ENCODE assay signal across 25 cellular contexts in the genomic region with DNA sequence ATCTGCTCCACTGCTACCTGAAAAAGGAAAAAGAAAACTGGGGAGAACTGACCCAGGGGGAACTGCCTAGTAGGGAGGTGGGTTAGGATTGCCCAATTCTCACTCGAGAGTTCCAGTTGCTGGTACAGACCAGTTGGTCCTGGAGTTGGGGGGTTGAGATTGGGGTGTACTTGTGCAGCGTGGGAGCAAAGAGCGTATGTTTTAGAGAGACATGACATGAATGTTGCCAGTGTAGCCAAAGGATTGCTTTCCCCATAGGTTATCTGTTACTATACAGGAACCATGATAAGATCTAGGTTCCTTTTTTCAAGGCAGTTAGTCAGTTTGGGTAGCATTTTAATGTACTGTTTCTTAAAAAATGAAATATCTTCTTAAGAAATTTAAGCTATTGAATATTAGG.
"Had no signal": no experiment of that assay in that cellular context is flagged by ENCODE, and none has a peak within 500 bp of the region (broad histone marks: within the 10 kb centered on the region; RNA-seq: fewer than 3 reads in every experiment).

No MANE protein-coding gene starts in this region.

- H3K4me2 ChIP-seq: smooth muscle cell had no signal

- H3K36me3 ChIP-seq: neutrophil, transverse colon had no signal

- H3K27ac Mint-ChIP-seq: activated CD4-positive, alpha-beta T cell treated with anti-CD3 and anti-CD28 coated beads, Interleukin-2, amount 10 ng/mL, durations not matched to agents 24 days and 14 days; activated CD8-positive, alpha-beta T cell treated with anti-CD3 and anti-CD28 coated beads for 36 hours; activated naive CD8-positive, alpha-beta T cell treated with anti-CD3 and anti-CD28 coated beads, Interleukin-2, amount 50 U/mL, for 24 hours; activated T-helper 2 cell treated with anti-CD3 and anti-CD28 coated beads, Interferon-gamma antibody, Interleukin-2, Interleukin-4, amounts not matched to agents 10 μg/mL and 5 μg/mL and 100 μg/mL, durations not matched to agents 14 hours and 24 hours and 36 hours; brain; endodermal cell; stimulated activated naive CD8-positive, alpha-beta T cell treated with anti-CD3 and anti-CD28 coated beads, Interleukin-15, amount 100 ng/mL, for 72 hours had no signal

- H3K4me3 ChIP-seq: smooth muscle cell, suprapubic skin, transverse colon had no signal

- H3K27me3 Mint-ChIP-seq: activated CD4-positive, alpha-beta T cell treated with anti-CD3 and anti-CD28 coated beads, Interleukin-2, amount 10 ng/mL, durations not matched to agents 24 days and 14 days; activated CD8-positive, alpha-beta T cell treated with anti-CD3 and anti-CD28 coated beads for 36 hours; activated naive CD8-positive, alpha-beta T cell treated with anti-CD3 and anti-CD28 coated beads, Interleukin-2, amount 50 U/mL, for 24 hours; brain; naive thymus-derived CD8-positive, alpha-beta T cell; stimulated activated naive CD8-positive, alpha-beta T cell treated with anti-CD3 and anti-CD28 coated beads, Interleukin-15, amount 100 ng/mL, for 72 hours had no signal

- H3K9me3 Mint-ChIP-seq: activated CD4-positive, alpha-beta T cell treated with anti-CD3 and anti-CD28 coated beads, Interleukin-2, amount 10 ng/mL, durations not matched to agents 24 days and 14 days; activated CD8-positive, alpha-beta T cell treated with anti-CD3 and anti-CD28 coated beads for 36 hours; activated naive CD8-positive, alpha-beta T cell treated with anti-CD3 and anti-CD28 coated beads, Interleukin-2, amount 50 U/mL, for 24 hours; activated T-helper 2 cell treated with anti-CD3 and anti-CD28 coated beads, Interferon-gamma antibody, Interleukin-2, Interleukin-4, amounts not matched to agents 10 μg/mL and 5 μg/mL and 100 μg/mL, durations not matched to agents 14 hours and 24 hours and 36 hours; brain; endodermal cell; naive thymus-derived CD8-positive, alpha-beta T cell; stimulated activated naive CD8-positive, alpha-beta T cell treated with anti-CD3 and anti-CD28 coated beads, Interleukin-15, amount 100 ng/mL, for 72 hours had no signal

- H3K9me3 ChIP-seq: neutrophil, suprapubic skin, transverse colon had no signal

- H3K4me1 ChIP-seq: foreskin keratinocyte, suprapubic skin, transverse colon had no signal

- DNase-seq: activated CD4-positive, alpha-beta T cell treated with anti-CD3 and anti-CD28 coated beads, Interleukin-2, amount 10 ng/mL, durations not matched to agents 24 days and 14 days; activated CD8-positive, alpha-beta T cell treated with anti-CD3 and anti-CD28 coated beads for 36 hours; activated naive CD4-positive, alpha-beta T cell treated with Interleukin-2 at 50 U/mL for 16 hours; activated naive CD8-positive, alpha-beta T cell treated with anti-CD3 and anti-CD28 coated beads, Interleukin-2, amount 50 U/mL, for 24 hours; activated T-cell treated with anti-CD3 and anti-CD28 coated beads, Interleukin-2, amount 50 U/mL, for 1 hour; anterior cingulate cortex; caudate nucleus; endodermal cell; foreskin keratinocyte; hippocampal formation; left cardiac atrium; mesenchymal stem cell; naive thymus-derived CD8-positive, alpha-beta T cell; stimulated activated CD4-positive, alpha-beta T cell treated with anti-CD3 and anti-CD28 coated beads, Interleukin-4, amount 100 ng/mL, for 1 hour; stimulated activated naive CD8-positive, alpha-beta T cell treated with anti-CD3 and anti-CD28 coated beads, Interleukin-15, amount 100 ng/mL, for 72 hours; transverse colon had no signal

- H3K27ac ChIP-seq: epithelial cell of prostate, foreskin keratinocyte, neutrophil, suprapubic skin, transverse colon had no signal

- FAIRE-seq: islet of Langerhans, TTC549 had no signal

- H3K4me3 Mint-ChIP-seq: activated CD4-positive, alpha-beta T cell treated with anti-CD3 and anti-CD28 coated beads, Interleukin-2, amount 10 ng/mL, durations not matched to agents 24 days and 14 days; activated CD8-positive, alpha-beta T cell treated with anti-CD3 and anti-CD28 coated beads for 36 hours; activated naive CD8-positive, alpha-beta T cell treated with anti-CD3 and anti-CD28 coated beads, Interleukin-2, amount 50 U/mL, for 24 hours; brain; endodermal cell; naive thymus-derived CD8-positive, alpha-beta T cell; stimulated activated naive CD8-positive, alpha-beta T cell treated with anti-CD3 and anti-CD28 coated beads, Interleukin-15, amount 100 ng/mL, for 72 hours had no signal

- H3K36me3 Mint-ChIP-seq: brain had no signal

- ATAC-seq: activated CD8-positive, alpha-beta T cell treated with anti-CD3 and anti-CD28 coated beads for 36 hours; activated naive CD8-positive, alpha-beta T cell treated with anti-CD3 and anti-CD28 coated beads, Interleukin-2, amount 50 U/mL, for 24 hours; foreskin keratinocyte; left cardiac atrium; naive thymus-derived CD8-positive, alpha-beta T cell; sciatic nerve; stimulated activated naive CD8-positive, alpha-beta T cell treated with anti-CD3 and anti-CD28 coated beads, Interleukin-15, amount 100 ng/mL, for 72 hours had no signal

- H3K4me1 Mint-ChIP-seq: activated naive CD8-positive, alpha-beta T cell treated with anti-CD3 and anti-CD28 coated beads, Interleukin-2, amount 50 U/mL, for 24 hours; brain; stimulated activated naive CD8-positive, alpha-beta T cell treated with anti-CD3 and anti-CD28 coated beads, Interleukin-15, amount 100 ng/mL, for 72 hours had no signal

- H3K27me3 ChIP-seq: foreskin keratinocyte, neutrophil, suprapubic skin, transverse colon had no signal
